Comparison of ENCODE assay signal across 2 cellular contexts in the genomic region with DNA sequence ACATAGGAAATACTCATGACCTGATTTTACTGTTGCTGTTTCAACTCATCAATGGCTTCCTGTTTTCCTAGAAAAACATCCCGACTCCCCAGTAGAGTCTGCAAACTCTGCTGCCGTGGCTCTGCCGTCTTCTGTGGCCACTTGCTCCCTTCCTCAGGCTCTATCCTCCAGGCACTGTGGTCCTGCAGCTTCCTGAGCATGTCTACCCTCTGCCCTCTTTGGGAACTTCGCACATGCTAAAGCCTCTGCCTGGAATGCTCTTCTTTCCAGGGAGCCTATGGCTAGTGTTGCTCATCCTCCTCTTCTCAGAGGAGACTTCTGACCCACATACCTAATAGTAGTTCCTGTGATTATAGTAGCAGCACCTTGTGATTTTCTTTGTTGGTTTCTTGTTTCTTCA.
TF ChIP-seq lines count a peak whose summit lies in the region.

No MANE protein-coding gene starts in this region.

TF ChIP-seq in GM23338, 12 proteins besides CTCF, POLR2A, EP300 and RAD21 (continued from another document):
- TF ChIP-seq, protein P1, sequence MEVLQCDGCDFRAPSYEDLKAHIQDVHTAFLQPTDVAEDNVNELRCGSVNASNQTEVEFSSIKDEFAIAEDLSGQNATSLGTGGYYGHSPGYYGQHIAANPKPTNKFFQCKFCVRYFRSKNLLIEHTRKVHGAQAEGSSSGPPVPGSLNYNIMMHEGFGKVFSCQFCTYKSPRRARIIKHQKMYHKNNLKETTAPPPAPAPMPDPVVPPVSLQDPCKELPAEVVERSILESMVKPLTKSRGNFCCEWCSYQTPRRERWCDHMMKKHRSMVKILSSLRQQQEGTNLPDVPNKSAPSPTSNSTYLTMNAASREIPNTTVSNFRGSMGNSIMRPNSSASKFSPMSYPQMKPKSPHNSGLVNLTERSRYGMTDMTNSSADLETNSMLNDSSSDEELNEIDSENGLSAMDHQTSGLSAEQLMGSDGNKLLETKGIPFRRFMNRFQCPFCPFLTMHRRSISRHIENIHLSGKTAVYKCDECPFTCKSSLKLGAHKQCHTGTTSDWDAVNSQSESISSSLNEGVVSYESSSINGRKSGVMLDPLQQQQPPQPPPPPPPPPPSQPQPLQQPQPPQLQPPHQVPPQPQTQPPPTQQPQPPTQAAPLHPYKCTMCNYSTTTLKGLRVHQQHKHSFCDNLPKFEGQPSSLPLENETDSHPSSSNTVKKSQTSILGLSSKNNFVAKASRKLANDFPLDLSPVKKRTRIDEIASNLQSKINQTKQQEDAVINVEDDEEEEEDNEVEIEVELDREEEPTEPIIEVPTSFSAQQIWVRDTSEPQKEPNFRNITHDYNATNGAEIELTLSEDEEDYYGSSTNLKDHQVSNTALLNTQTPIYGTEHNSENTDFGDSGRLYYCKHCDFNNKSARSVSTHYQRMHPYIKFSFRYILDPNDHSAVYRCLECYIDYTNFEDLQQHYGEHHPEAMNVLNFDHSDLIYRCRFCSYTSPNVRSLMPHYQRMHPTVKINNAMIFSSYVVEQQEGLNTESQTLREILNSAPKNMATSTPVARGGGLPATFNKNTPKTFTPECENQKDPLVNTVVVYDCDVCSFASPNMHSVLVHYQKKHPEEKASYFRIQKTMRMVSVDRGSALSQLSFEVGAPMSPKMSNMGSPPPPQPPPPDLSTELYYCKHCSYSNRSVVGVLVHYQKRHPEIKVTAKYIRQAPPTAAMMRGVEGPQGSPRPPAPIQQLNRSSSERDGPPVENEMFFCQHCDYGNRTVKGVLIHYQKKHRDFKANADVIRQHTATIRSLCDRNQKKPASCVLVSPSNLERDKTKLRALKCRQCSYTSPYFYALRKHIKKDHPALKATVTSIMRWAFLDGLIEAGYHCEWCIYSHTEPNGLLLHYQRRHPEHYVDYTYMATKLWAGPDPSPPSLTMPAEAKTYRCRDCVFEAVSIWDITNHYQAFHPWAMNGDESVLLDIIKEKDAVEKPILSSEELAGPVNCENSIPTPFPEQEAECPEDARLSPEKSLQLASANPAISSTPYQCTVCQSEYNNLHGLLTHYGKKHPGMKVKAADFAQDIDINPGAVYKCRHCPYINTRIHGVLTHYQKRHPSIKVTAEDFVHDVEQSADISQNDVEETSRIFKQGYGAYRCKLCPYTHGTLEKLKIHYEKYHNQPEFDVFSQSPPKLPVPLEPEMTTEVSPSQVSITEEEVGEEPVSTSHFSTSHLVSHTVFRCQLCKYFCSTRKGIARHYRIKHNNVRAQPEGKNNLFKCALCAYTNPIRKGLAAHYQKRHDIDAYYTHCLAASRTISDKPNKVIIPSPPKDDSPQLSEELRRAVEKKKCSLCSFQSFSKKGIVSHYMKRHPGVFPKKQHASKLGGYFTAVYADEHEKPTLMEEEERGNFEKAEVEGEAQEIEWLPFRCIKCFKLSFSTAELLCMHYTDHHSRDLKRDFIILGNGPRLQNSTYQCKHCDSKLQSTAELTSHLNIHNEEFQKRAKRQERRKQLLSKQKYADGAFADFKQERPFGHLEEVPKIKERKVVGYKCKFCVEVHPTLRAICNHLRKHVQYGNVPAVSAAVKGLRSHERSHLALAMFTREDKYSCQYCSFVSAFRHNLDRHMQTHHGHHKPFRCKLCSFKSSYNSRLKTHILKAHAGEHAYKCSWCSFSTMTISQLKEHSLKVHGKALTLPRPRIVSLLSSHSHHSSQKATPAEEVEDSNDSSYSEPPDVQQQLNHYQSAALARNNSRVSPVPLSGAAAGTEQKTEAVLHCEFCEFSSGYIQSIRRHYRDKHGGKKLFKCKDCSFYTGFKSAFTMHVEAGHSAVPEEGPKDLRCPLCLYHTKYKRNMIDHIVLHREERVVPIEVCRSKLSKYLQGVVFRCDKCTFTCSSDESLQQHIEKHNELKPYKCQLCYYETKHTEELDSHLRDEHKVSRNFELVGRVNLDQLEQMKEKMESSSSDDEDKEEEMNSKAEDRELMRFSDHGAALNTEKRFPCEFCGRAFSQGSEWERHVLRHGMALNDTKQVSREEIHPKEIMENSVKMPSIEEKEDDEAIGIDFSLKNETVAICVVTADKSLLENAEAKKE (CRISPR knock-in tag; IDR thresholded peaks at IDR 0.05), result no peak
- TF ChIP-seq JUNB (IDR thresholded peaks at IDR 0.05; ENCODE audit: unreplicated experiment), result no peak

TF ChIP-seq in WTC11, 78 proteins besides CTCF, POLR2A, EP300 and RAD21 (continued from another document):
- TF ChIP-seq, protein P2, sequence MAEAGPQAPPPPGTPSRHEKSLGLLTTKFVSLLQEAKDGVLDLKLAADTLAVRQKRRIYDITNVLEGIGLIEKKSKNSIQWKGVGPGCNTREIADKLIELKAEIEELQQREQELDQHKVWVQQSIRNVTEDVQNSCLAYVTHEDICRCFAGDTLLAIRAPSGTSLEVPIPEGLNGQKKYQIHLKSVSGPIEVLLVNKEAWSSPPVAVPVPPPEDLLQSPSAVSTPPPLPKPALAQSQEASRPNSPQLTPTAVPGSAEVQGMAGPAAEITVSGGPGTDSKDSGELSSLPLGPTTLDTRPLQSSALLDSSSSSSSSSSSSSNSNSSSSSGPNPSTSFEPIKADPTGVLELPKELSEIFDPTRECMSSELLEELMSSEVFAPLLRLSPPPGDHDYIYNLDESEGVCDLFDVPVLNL (CRISPR knock-in tag; IDR thresholded peaks at IDR 0.05; ENCODE audit: borderline replicate concordance, low read depth), result no peak
- TF ChIP-seq ZNF416 (CRISPR knock-in tag; IDR thresholded peaks at IDR 0.05) (no peak), TP53 (CRISPR knock-in tag; IDR thresholded peaks at IDR 0.05) (no peak), OVOL2 (CRISPR knock-in tag; IDR thresholded peaks at IDR 0.05; ENCODE audit: borderline replicate concordance) (no peak)
- TF ChIP-seq, protein P3, sequence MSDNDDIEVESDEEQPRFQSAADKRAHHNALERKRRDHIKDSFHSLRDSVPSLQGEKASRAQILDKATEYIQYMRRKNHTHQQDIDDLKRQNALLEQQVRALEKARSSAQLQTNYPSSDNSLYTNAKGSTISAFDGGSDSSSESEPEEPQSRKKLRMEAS (CRISPR knock-in tag; IDR thresholded peaks at IDR 0.05), result no peak
- TF ChIP-seq, protein P4, sequence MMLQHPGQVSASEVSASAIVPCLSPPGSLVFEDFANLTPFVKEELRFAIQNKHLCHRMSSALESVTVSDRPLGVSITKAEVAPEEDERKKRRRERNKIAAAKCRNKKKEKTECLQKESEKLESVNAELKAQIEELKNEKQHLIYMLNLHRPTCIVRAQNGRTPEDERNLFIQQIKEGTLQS (CRISPR knock-in tag; conservative IDR thresholded peaks at IDR 0.05), result no peak
- TF ChIP-seq, protein P5, sequence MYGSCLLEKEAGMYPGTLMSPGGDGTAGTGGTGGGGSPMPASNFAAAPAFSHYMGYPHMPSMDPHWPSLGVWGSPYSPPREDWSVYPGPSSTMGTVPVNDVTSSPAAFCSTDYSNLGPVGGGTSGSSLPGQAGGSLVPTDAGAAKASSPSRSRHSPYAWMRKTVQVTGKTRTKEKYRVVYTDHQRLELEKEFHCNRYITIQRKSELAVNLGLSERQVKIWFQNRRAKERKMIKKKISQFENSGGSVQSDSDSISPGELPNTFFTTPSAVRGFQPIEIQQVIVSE (CRISPR knock-in tag; IDR thresholded peaks at IDR 0.05; ENCODE audit: borderline replicate concordance), result no peak
